ENCODE assay signal across 1 cellular context in the genomic region with DNA sequence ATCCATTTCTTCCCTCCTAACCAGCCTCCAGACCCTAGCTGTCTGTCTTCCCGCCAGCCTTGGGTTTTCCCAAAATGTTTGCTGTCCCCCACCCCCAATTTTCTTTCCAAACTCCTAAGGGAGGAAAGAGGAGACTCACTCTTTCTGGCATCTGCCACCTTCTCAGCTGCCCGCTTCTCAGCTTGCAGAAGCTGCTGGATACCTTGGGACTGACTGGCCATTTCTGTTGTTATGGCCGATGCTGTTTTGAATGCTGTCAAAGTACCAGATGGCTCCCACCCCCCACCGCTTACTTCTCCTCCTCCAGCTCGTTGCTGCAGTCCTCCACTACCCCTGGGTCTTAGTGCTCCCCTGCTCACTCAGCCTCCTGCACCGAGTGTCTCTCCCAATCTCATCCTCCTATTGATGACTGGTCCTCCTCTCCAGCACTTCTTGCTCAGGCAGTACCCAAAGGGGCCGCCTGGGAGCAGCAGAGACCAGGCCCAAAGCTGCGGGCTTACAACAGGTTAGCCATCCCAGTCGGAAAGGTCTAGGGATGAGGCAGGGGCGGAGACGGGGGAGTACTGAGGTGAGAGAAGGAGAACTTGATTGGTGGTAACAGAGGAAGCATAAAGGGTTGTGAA.
TF ChIP-seq lines count a peak whose summit lies in the region.

A gene (minus strand): TSS at position 270 of the 623 bp plus-strand sequence. CDS start 49 bp downstream, at position 221.

TF ChIP-seq in HepG2, 621 proteins besides CTCF, POLR2A, EP300 and RAD21 (continued from another document and continues in another):
- TF ChIP-seq KLF12 (CRISPR knock-in tag; IDR thresholded peaks at IDR 0.05; ENCODE audit: borderline replicate concordance), result no peak
- 0 out of 2 replicates have a peak, but pooled peaks have one; percentile 46 for TF ChIP-seq ZNF234 (CRISPR knock-in tag; conservative IDR thresholded peaks at IDR 0.05)
- peak; percentile 34 for TF ChIP-seq HCFC1 (IDR thresholded peaks at IDR 0.05; ENCODE audit: low read depth, low read length)
- no peak for TF ChIP-seq EZH2 (conservative IDR thresholded peaks at IDR 0.05; ENCODE audit: low read depth, low read length)
- TF ChIP-seq RARA (CRISPR knock-in tag; IDR thresholded peaks at IDR 0.05), result no peak
- peak; percentile 35; the same call in 1 of the 2 replicates for TF ChIP-seq ZNF331 (CRISPR knock-in tag; IDR thresholded peaks at IDR 0.05)
- TF ChIP-seq THAP11 (CRISPR knock-in tag; IDR thresholded peaks at IDR 0.05), result peak; percentile 63; the same call in 1 of the 2 replicates
- TF ChIP-seq ZNF569 (CRISPR knock-in tag; IDR thresholded peaks at IDR 0.05; ENCODE audit: borderline replicate concordance), result no peak
- 0 out of 2 replicates have a peak, but pooled peaks have one; percentile 15 for TF ChIP-seq ZNF709 (CRISPR knock-in tag; IDR thresholded peaks at IDR 0.05)
- no peak for TF ChIP-seq CC2D1A (CRISPR knock-in tag; IDR thresholded peaks at IDR 0.05)
- no peak for TF ChIP-seq ZFP62 (CRISPR knock-in tag; IDR thresholded peaks at IDR 0.05)
- no peak for TF ChIP-seq NR2F2 (IDR thresholded peaks at IDR 0.05; ENCODE audit: borderline replicate concordance, low read depth)
- TF ChIP-seq RNF2 (conservative IDR thresholded peaks at IDR 0.05; ENCODE audit: low read depth), result 0 out of 2 replicates have a peak, but pooled peaks have one; percentile 37
- no peak for TF ChIP-seq ONECUT2 (CRISPR knock-in tag; IDR thresholded peaks at IDR 0.05)
- TF ChIP-seq, protein P1, sequence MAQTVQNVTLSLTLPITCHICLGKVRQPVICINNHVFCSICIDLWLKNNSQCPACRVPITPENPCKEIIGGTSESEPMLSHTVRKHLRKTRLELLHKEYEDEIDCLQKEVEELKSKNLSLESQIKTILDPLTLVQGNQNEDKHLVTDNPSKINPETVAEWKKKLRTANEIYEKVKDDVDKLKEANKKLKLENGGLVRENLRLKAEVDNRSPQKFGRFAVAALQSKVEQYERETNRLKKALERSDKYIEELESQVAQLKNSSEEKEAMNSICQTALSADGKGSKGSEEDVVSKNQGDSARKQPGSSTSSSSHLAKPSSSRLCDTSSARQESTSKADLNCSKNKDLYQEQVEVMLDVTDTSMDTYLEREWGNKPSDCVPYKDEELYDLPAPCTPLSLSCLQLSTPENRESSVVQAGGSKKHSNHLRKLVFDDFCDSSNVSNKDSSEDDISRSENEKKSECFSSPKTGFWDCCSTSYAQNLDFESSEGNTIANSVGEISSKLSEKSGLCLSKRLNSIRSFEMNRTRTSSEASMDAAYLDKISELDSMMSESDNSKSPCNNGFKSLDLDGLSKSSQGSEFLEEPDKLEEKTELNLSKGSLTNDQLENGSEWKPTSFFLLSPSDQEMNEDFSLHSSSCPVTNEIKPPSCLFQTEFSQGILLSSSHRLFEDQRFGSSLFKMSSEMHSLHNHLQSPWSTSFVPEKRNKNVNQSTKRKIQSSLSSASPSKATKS (CRISPR knock-in tag; IDR thresholded peaks at IDR 0.05), result no peak
- TF ChIP-seq, protein P2, sequence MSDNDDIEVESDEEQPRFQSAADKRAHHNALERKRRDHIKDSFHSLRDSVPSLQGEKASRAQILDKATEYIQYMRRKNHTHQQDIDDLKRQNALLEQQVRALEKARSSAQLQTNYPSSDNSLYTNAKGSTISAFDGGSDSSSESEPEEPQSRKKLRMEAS (IDR thresholded peaks at IDR 0.05), result 0 out of 2 replicates have a peak, but pooled peaks have one; percentile 31
- peak; percentile 76; the same call in 1 of the 2 replicates for TF ChIP-seq IRF2 (CRISPR knock-in tag; IDR thresholded peaks at IDR 0.05)
- TF ChIP-seq MAZ (IDR thresholded peaks at IDR 0.05; ENCODE audit: borderline replicate concordance, low read depth, low read length), result 0 out of 2 replicates have a peak, but pooled peaks have one; percentile 71
- no peak for TF ChIP-seq MAZ (CRISPR knock-in tag; IDR thresholded peaks at IDR 0.05; ENCODE audit: low read depth)
- TF ChIP-seq ZNF746 (CRISPR knock-in tag; IDR thresholded peaks at IDR 0.05), result peak; percentile 19; the same call in 1 of the 2 replicates
- TF ChIP-seq NONO (IDR thresholded peaks at IDR 0.05), result no peak
- peak; percentile 88 for TF ChIP-seq NONO (CRISPR knock-in tag; conservative IDR thresholded peaks at IDR 0.05)
- 0 out of 2 replicates have a peak, but pooled peaks have one; percentile 55 for TF ChIP-seq ZNF451 (CRISPR knock-in tag; IDR thresholded peaks at IDR 0.05)
- TF ChIP-seq, protein P3, sequence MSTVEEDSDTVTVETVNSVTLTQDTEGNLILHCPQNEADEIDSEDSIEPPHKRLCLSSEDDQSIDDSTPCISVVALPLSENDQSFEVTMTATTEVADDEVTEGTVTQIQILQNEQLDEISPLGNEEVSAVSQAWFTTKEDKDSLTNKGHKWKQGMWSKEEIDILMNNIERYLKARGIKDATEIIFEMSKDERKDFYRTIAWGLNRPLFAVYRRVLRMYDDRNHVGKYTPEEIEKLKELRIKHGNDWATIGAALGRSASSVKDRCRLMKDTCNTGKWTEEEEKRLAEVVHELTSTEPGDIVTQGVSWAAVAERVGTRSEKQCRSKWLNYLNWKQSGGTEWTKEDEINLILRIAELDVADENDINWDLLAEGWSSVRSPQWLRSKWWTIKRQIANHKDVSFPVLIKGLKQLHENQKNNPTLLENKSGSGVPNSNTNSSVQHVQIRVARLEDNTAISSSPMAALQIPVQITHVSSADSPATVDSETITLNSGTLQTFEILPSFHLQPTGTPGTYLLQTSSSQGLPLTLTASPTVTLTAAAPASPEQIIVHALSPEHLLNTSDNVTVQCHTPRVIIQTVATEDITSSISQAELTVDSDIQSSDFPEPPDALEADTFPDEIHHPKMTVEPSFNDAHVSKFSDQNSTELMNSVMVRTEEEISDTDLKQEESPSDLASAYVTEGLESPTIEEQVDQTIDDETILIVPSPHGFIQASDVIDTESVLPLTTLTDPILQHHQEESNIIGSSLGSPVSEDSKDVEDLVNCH (CRISPR knock-in tag; IDR thresholded peaks at IDR 0.05), result no peak
- TF ChIP-seq SATB2 (CRISPR knock-in tag; IDR thresholded peaks at IDR 0.05), result no peak
- no peak for TF ChIP-seq ZNF124 (CRISPR knock-in tag; IDR thresholded peaks at IDR 0.05)
- TF ChIP-seq ZNF563 (CRISPR knock-in tag; IDR thresholded peaks at IDR 0.05), result no peak
- TF ChIP-seq, protein P4, sequence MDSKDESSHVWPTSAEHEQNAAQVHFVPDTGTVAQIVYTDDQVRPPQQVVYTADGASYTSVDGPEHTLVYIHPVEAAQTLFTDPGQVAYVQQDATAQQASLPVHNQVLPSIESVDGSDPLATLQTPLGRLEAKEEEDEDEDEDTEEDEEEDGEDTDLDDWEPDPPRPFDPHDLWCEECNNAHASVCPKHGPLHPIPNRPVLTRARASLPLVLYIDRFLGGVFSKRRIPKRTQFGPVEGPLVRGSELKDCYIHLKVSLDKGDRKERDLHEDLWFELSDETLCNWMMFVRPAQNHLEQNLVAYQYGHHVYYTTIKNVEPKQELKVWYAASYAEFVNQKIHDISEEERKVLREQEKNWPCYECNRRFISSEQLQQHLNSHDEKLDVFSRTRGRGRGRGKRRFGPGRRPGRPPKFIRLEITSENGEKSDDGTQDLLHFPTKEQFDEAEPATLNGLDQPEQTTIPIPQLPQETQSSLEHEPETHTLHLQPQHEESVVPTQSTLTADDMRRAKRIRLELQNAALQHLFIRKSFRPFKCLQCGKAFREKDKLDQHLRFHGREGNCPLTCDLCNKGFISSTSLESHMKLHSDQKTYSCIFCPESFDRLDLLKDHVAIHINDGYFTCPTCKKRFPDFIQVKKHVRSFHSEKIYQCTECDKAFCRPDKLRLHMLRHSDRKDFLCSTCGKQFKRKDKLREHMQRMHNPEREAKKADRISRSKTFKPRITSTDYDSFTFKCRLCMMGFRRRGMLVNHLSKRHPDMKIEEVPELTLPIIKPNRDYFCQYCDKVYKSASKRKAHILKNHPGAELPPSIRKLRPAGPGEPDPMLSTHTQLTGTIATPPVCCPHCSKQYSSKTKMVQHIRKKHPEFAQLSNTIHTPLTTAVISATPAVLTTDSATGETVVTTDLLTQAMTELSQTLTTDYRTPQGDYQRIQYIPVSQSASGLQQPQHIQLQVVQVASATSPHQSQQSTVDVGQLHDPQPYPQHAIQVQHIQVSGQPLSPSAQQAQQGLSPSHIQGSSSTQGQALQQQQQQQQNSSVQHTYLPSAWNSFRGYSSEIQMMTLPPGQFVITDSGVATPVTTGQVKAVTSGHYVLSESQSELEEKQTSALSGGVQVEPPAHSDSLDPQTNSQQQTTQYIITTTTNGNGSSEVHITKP (CRISPR knock-in tag; IDR thresholded peaks at IDR 0.05; ENCODE audit: low read depth), result peak; percentile 70; the same call in 1 of the 2 replicates
- TF ChIP-seq, protein P5, sequence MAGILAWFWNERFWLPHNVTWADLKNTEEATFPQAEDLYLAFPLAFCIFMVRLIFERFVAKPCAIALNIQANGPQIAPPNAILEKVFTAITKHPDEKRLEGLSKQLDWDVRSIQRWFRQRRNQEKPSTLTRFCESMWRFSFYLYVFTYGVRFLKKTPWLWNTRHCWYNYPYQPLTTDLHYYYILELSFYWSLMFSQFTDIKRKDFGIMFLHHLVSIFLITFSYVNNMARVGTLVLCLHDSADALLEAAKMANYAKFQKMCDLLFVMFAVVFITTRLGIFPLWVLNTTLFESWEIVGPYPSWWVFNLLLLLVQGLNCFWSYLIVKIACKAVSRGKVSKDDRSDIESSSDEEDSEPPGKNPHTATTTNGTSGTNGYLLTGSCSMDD (CRISPR knock-in tag; IDR thresholded peaks at IDR 0.05), result no peak
- TF ChIP-seq POLR2G (IDR thresholded peaks at IDR 0.05; ENCODE audit: low read depth, low read length), result no peak
- TF ChIP-seq, protein P6, sequence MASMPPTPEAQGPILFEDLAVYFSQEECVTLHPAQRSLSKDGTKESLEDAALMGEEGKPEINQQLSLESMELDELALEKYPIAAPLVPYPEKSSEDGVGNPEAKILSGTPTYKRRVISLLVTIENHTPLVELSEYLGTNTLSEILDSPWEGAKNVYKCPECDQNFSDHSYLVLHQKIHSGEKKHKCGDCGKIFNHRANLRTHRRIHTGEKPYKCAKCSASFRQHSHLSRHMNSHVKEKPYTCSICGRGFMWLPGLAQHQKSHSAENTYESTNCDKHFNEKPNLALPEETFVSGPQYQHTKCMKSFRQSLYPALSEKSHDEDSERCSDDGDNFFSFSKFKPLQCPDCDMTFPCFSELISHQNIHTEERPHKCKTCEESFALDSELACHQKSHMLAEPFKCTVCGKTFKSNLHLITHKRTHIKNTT (CRISPR knock-in tag; IDR thresholded peaks at IDR 0.05), result no peak
- TF ChIP-seq ZNF205 (CRISPR knock-in tag; IDR thresholded peaks at IDR 0.05), result 0 out of 2 replicates have a peak, but pooled peaks have one; percentile 32
- TF ChIP-seq HNRNPK (IDR thresholded peaks at IDR 0.05; ENCODE audit: low read depth, low read length, poor library complexity, severe bottlenecking), result peak; percentile 37
- TF ChIP-seq, protein P7, sequence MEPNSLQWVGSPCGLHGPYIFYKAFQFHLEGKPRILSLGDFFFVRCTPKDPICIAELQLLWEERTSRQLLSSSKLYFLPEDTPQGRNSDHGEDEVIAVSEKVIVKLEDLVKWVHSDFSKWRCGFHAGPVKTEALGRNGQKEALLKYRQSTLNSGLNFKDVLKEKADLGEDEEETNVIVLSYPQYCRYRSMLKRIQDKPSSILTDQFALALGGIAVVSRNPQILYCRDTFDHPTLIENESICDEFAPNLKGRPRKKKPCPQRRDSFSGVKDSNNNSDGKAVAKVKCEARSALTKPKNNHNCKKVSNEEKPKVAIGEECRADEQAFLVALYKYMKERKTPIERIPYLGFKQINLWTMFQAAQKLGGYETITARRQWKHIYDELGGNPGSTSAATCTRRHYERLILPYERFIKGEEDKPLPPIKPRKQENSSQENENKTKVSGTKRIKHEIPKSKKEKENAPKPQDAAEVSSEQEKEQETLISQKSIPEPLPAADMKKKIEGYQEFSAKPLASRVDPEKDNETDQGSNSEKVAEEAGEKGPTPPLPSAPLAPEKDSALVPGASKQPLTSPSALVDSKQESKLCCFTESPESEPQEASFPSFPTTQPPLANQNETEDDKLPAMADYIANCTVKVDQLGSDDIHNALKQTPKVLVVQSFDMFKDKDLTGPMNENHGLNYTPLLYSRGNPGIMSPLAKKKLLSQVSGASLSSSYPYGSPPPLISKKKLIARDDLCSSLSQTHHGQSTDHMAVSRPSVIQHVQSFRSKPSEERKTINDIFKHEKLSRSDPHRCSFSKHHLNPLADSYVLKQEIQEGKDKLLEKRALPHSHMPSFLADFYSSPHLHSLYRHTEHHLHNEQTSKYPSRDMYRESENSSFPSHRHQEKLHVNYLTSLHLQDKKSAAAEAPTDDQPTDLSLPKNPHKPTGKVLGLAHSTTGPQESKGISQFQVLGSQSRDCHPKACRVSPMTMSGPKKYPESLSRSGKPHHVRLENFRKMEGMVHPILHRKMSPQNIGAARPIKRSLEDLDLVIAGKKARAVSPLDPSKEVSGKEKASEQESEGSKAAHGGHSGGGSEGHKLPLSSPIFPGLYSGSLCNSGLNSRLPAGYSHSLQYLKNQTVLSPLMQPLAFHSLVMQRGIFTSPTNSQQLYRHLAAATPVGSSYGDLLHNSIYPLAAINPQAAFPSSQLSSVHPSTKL (CRISPR knock-in tag; IDR thresholded peaks at IDR 0.05), result no peak
- no peak for TF ChIP-seq ZNF431 (CRISPR knock-in tag; IDR thresholded peaks at IDR 0.05; ENCODE audit: borderline replicate concordance, low read depth)
- no peak for TF ChIP-seq ZNF660 (CRISPR knock-in tag; IDR thresholded peaks at IDR 0.05; ENCODE audit: borderline replicate concordance, low read depth)
- no peak for TF ChIP-seq ISL2 (CRISPR knock-in tag; IDR thresholded peaks at IDR 0.05)
- TF ChIP-seq, protein P8, sequence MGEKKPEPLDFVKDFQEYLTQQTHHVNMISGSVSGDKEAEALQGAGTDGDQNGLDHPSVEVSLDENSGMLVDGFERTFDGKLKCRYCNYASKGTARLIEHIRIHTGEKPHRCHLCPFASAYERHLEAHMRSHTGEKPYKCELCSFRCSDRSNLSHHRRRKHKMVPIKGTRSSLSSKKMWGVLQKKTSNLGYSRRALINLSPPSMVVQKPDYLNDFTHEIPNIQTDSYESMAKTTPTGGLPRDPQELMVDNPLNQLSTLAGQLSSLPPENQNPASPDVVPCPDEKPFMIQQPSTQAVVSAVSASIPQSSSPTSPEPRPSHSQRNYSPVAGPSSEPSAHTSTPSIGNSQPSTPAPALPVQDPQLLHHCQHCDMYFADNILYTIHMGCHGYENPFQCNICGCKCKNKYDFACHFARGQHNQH (CRISPR knock-in tag; IDR thresholded peaks at IDR 0.05), result peak; percentile 34; the same call in 1 of the 2 replicates
- 0 out of 4 replicates have a peak, but pooled peaks of 1 of the 2 experiments have one; percentile 20 for TF ChIP-seq MAFK (conservative IDR thresholded peaks at IDR 0.05 in 1 of 2, IDR thresholded peaks at IDR 0.05 in 1 of 2; ENCODE audit: low read length in 2 of 2)
- peak; percentile 79; the same call in 1 of the 2 replicates for TF ChIP-seq FOXC1 (CRISPR knock-in tag; IDR thresholded peaks at IDR 0.05; ENCODE audit: borderline replicate concordance)
- TF ChIP-seq, protein P9, sequence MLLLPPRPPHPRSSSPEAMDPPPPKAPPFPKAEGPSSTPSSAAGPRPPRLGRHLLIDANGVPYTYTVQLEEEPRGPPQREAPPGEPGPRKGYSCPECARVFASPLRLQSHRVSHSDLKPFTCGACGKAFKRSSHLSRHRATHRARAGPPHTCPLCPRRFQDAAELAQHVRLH (CRISPR knock-in tag; IDR thresholded peaks at IDR 0.05; ENCODE audit: borderline replicate concordance, low read depth), result peak; percentile 43; the same call in 1 of the 2 replicates
- peak; percentile 61; the same call in 1 of the 2 replicates for TF ChIP-seq ZMYM4 (CRISPR knock-in tag; IDR thresholded peaks at IDR 0.05)
- peak; percentile 84; the same call in 1 of the 2 replicates for TF ChIP-seq KDM3A (CRISPR knock-in tag; IDR thresholded peaks at IDR 0.05; ENCODE audit: low read depth)
- TF ChIP-seq ZNF768 (CRISPR knock-in tag; IDR thresholded peaks at IDR 0.05), result no peak
- TF ChIP-seq HOXA3 (CRISPR knock-in tag; IDR thresholded peaks at IDR 0.05), result peak; percentile 28; the same call in 1 of the 2 replicates
- no peak for TF ChIP-seq SMAD1 (CRISPR knock-in tag; IDR thresholded peaks at IDR 0.05; ENCODE audit: borderline replicate concordance, low read depth)
- no peak for TF ChIP-seq REXO4 (CRISPR knock-in tag; IDR thresholded peaks at IDR 0.05; ENCODE audit: borderline replicate concordance)
